In genomic region chr1:150579955-150580642, GRCh38 we compare ENCODE assay signal across 8 cellular contexts. TPM values are rescaled to one million over a fixed set of nuclear protein-coding genes. Genes with fewer than 3 reads are reported as not detected.
A peak's percentile ranks its signal among the peaks of the same experiment; 100 is the strongest.
DNase-seq lines count a peak whose midpoint lies in the region; ATAC-seq, FAIRE-seq and TF ChIP-seq lines count a peak whose summit lies in the region.

No MANE protein-coding gene starts in this region.

- intact Hi-C loops in left ventricle myocardium superior (cut with micrococcal nuclease) = loop anchor here (5.0 kb wide), 1 partner anchor 42 kb away; no protein-coding TSS in a partner anchor

- H3K4me3 ChIP-seq in WI38 (ENCODE audit: low read depth, low read length) = peak overlapping the region; percentile 61

- H2BK12ac ChIP-seq in H9 (ENCODE audit: insufficient read length, low read depth, low read length) = peak overlapping the region; percentile 52

- H3K4me2 ChIP-seq in H9 (ENCODE audit: insufficient read depth, insufficient read length, low read length) = peak overlapping the region; percentile 70

- no peak overlapping the region for H2BK5ac ChIP-seq in H9 (ENCODE audit: insufficient read length, low read length)

- H2BK15ac ChIP-seq in H9 (ENCODE audit: low read depth, low read length) = no peak overlapping the region

- no peak overlapping the region for H3K56ac ChIP-seq in H9 (ENCODE audit: insufficient read length, low read depth, low read length)

- ATAC-seq in left ventricle myocardium superior = peak; percentile 3
- no peak for ATAC-seq in stimulated activated effector memory CD8-positive, alpha-beta T cell treated with anti-CD3 and anti-CD28 coated beads, Interleukin-12 subunit alpha, Interleukin-12 subunit beta, amount 100 ng/mL, for 72 hours

- peaks cover 29 to 37% of the 10 kb centered on the region in 2 experiments for H3K4me1 Mint-ChIP-seq in H9
- H3K4me1 Mint-ChIP-seq in stimulated activated effector memory CD8-positive, alpha-beta T cell treated with anti-CD3 and anti-CD28 coated beads, Interleukin-12 subunit alpha, Interleukin-12 subunit beta, amount 100 ng/mL, for 72 hours = peaks cover 21% of the 10 kb centered on the region

- peak overlapping the region; percentile 46 for H3T11ph ChIP-seq in H9 (ENCODE audit: low read length)

- no peaks in the 10 kb centered on the region for H3K79me1 ChIP-seq in H9 (ENCODE audit: insufficient read depth, low read depth, low read length, poor library complexity, severe bottlenecking)

- no peak overlapping the region for H4K91ac ChIP-seq in H9 (ENCODE audit: insufficient read length, low read depth, low read length)

- no peak overlapping the region for H2BK20ac ChIP-seq in H9 (ENCODE audit: low read depth, low read length, poor library complexity, severe bottlenecking)

- no peak for FAIRE-seq in urothelium cell line (lab: Jason Lieb, UNC)

- no peak overlapping the region for H4K5ac ChIP-seq in H9 (ENCODE audit: insufficient read length, low read depth, low read length)

- peak overlapping the region; percentile 32 for H3K4ac ChIP-seq in H9 (ENCODE audit: low read depth, low read length)

- peaks cover 6 to 15% of the 10 kb centered on the region in 2 experiments; a peak in 4 of 5 replicates for H3K9me3 Mint-ChIP-seq in H9
- no peaks in the 10 kb centered on the region for H3K9me3 Mint-ChIP-seq in stimulated activated effector memory CD8-positive, alpha-beta T cell treated with anti-CD3 and anti-CD28 coated beads, Interleukin-12 subunit alpha, Interleukin-12 subunit beta, amount 100 ng/mL, for 72 hours

- WGBS in H9 (ENCODE audit: extremely low coverage, insufficient read length, low lambda C conversion rate) = no CpG with 5 or more reads among the region's 15 CpGs

- peaks cover 4% of the 10 kb centered on the region for H3K4me1 ChIP-seq in H9 (ENCODE audit: insufficient read depth, low read length)

- DNase-seq in H9 (no peak), left ventricle myocardium superior (no peak), Ammon's horn (ENCODE audit: low spot score) (no peak), urothelium cell line (ENCODE audit: low spot score) (no peak), AG08395 (ENCODE audit: low spot score) (no peak), SIG-M5 treated with dmso at 0.1 percent for 504 hours (lab: John Stamatoyannopoulos, UW; ENCODE audit: unreplicated experiment) (no peak)
- DNase-seq in stimulated activated effector memory CD8-positive, alpha-beta T cell treated with anti-CD3 and anti-CD28 coated beads, Interleukin-12 subunit alpha, Interleukin-12 subunit beta, amount 100 ng/mL, for 72 hours (ENCODE audit: low spot score in 2 of 2) = peak in 1 of 2 donors; percentile 54

- H3K9me3 ChIP-seq in H9 (ENCODE audit: control insufficient read depth, low read depth, low read length) = no peaks in the 10 kb centered on the region

- H3K27me3 ChIP-seq in H9 (ENCODE audit: insufficient read depth, low read length) = no peaks in the 10 kb centered on the region

- peak overlapping the region; percentile 99 to 100 (median 100) for H3K27ac Mint-ChIP-seq in H9
- peak overlapping the region; percentile 98 for H3K27ac Mint-ChIP-seq in stimulated activated effector memory CD8-positive, alpha-beta T cell treated with anti-CD3 and anti-CD28 coated beads, Interleukin-12 subunit alpha, Interleukin-12 subunit beta, amount 100 ng/mL, for 72 hours

- H2BK120ac ChIP-seq in H9 (ENCODE audit: low read depth, low read length, poor library complexity, severe bottlenecking) = peak overlapping the region; percentile 97

- H4K8ac ChIP-seq in H9 (replicated peaks; ENCODE audit: insufficient read length, low read depth, low read length) = no peak overlapping the region

- H3K9ac ChIP-seq in H9 (ENCODE audit: extremely low read depth, insufficient read length, low read length) = peak overlapping the region; percentile 95

- H3K14ac ChIP-seq in H9 (ENCODE audit: insufficient read depth, low read length) = peak overlapping the region; percentile 96; the same call in 1 of the 2 replicates

- H4K20me1 ChIP-seq in H9 (ENCODE audit: control insufficient read depth, insufficient read depth, insufficient read length) = no peaks in the 10 kb centered on the region

- H3K4me3 Mint-ChIP-seq in H9 = peak overlapping the region; percentile 90 to 96
- H3K4me3 Mint-ChIP-seq in stimulated activated effector memory CD8-positive, alpha-beta T cell treated with anti-CD3 and anti-CD28 coated beads, Interleukin-12 subunit alpha, Interleukin-12 subunit beta, amount 100 ng/mL, for 72 hours = peak overlapping the region; percentile 88

- peaks cover 30% of the 10 kb centered on the region for H3K79me2 ChIP-seq in H9 (ENCODE audit: insufficient read depth, low read length)

- H3K27ac ChIP-seq in H9 (ENCODE audit: insufficient read length, low read depth, low read length) = peak overlapping the region; percentile 96

- peaks cover 39 to 42% (median 40%) of the 10 kb centered on the region in 3 experiments for H3K36me3 Mint-ChIP-seq in H9 (ENCODE audit: insufficient read depth in 1 of 3, low read depth in 3 of 3)
- H3K36me3 Mint-ChIP-seq in stimulated activated effector memory CD8-positive, alpha-beta T cell treated with anti-CD3 and anti-CD28 coated beads, Interleukin-12 subunit alpha, Interleukin-12 subunit beta, amount 100 ng/mL, for 72 hours = peaks cover 59% of the 10 kb centered on the region

- TF ChIP-seq CTCF in H9 (conservative IDR thresholded peaks at IDR 0.05) = no peak
- no peak for TF ChIP-seq CTCF in WI38 (IDR thresholded peaks at IDR 0.05; ENCODE audit: low read depth, low read length)

- H3K18ac ChIP-seq in H9 (ENCODE audit: insufficient read length, low read depth, low read length) = peak overlapping the region; percentile 95

- peaks cover 7% of the 10 kb centered on the region for H3K23me2 ChIP-seq in H9 (ENCODE audit: insufficient read length, low read depth, low read length, poor library complexity, severe bottlenecking)

- H3K27me3 Mint-ChIP-seq in H9 (ENCODE audit: low read depth) = peaks cover 3% of the 10 kb centered on the region; the same call in 1 of the 2 replicates

- no peak overlapping the region for H3K23ac ChIP-seq in H9 (ENCODE audit: insufficient read length, low read depth, low read length)

- H2AK5ac ChIP-seq in H9 (ENCODE audit: insufficient read length, low read length) = no peak overlapping the region

- H2AFZ ChIP-seq in H9 (ENCODE audit: low read length) = no peak overlapping the region

RNA-seq across cellular contexts. Expression of gene MCL1, which starts 0.7 kb away (rescaled TPM):
- total RNA-seq in H9 (2021) (247 and 250 TPM in 2 replicates), left ventricle myocardium superior (93.5 TPM)

RNA-seq across cellular contexts. Expression of gene ADAMTSL4, which starts 30.9 kb away (rescaled TPM):
- total RNA-seq in H9 (2021) = 4.6 and 6.1 TPM in 2 replicates
- 77.7 TPM for total RNA-seq in left ventricle myocardium superior

RNA-seq across cellular contexts. Expression of gene ENSA, which starts 49.3 kb away (rescaled TPM):
- total RNA-seq in H9 (2021) (212 and 218 TPM in 2 replicates), left ventricle myocardium superior (126 TPM)

Comparison
In these comparisons a context has a peak if more than half of its experiments do, and no peak if none do; other contexts are left out.
1. RNA of gene ADAMTSL4, which starts 30.9 kb away (total RNA-seq): 77.7 TPM in left ventricle myocardium superior (single experiment); 4.6 to 6.1 TPM in H9; every median in the first group is over 10 times any median in the second.